Comparison of ENCODE assay signal across 1 cellular context in genomic region chr9:26892251-26893029, GRCh38.
TF ChIP-seq lines count a peak whose summit lies in the region.

CAAP1 (minus strand) TSS chr9:26892802; CDS start chr9:26892715, 87 bp downstream.

TF ChIP-seq in HepG2, 621 proteins besides CTCF, POLR2A, EP300 and RAD21 (continued from another document and continues in another):
- TF ChIP-seq SMAD1 (CRISPR knock-in tag; IDR thresholded peaks at IDR 0.05; ENCODE audit: borderline replicate concordance, low read depth): peak; percentile 84; the same call in 1 of the 2 replicates
- peak; percentile 82 for TF ChIP-seq BORCS8-MEF2B (CRISPR knock-in tag; IDR thresholded peaks at IDR 0.05)
- 0 out of 2 replicates have a peak, but pooled peaks have one; percentile 86 for TF ChIP-seq ZBTB34 (CRISPR knock-in tag; IDR thresholded peaks at IDR 0.05)
- TF ChIP-seq ZSCAN12 (CRISPR knock-in tag; IDR thresholded peaks at IDR 0.05): no peak
- TF ChIP-seq PHB2 (IDR thresholded peaks at IDR 0.05; ENCODE audit: partially characterized antibody): no peak
- TF ChIP-seq ZNF816 (CRISPR knock-in tag; IDR thresholded peaks at IDR 0.05; ENCODE audit: borderline replicate concordance): peak; percentile 48; the same call in 1 of the 2 replicates
- TF ChIP-seq MTF2 (CRISPR knock-in tag; IDR thresholded peaks at IDR 0.05; ENCODE audit: borderline replicate concordance): peak; percentile 94
- no peak for TF ChIP-seq ZNF354B (CRISPR knock-in tag; IDR thresholded peaks at IDR 0.05)
- TF ChIP-seq ZNF557 (CRISPR knock-in tag; IDR thresholded peaks at IDR 0.05): no peak; the same call in 1 of the 2 replicates
- no peak; the same call in 1 of the 2 replicates for TF ChIP-seq PRDM10 (CRISPR knock-in tag; IDR thresholded peaks at IDR 0.05; ENCODE audit: low read depth)
- TF ChIP-seq KLF15 (CRISPR knock-in tag; IDR thresholded peaks at IDR 0.05; ENCODE audit: borderline replicate concordance): peak; percentile 71; the same call in 1 of the 2 replicates
- TF ChIP-seq SNAI1 (CRISPR knock-in tag; IDR thresholded peaks at IDR 0.05; ENCODE audit: borderline replicate concordance): peak; percentile 78; the same call in 1 of the 2 replicates
- TF ChIP-seq ZNF589 (CRISPR knock-in tag; conservative IDR thresholded peaks at IDR 0.05): peak; percentile 66; the same call in 1 of the 2 replicates
- no peak for TF ChIP-seq MAFK (conservative IDR thresholded peaks at IDR 0.05 in 1 of 2, IDR thresholded peaks at IDR 0.05 in 1 of 2; ENCODE audit: low read length in 2 of 2)
- TF ChIP-seq ARID4A (CRISPR knock-in tag; IDR thresholded peaks at IDR 0.05; ENCODE audit: borderline replicate concordance): peak; percentile 97
- TF ChIP-seq ELK4 (CRISPR knock-in tag; IDR thresholded peaks at IDR 0.05; ENCODE audit: borderline replicate concordance): no peak; the same call in 1 of the 2 replicates
- TF ChIP-seq ZNF318 (CRISPR knock-in tag; IDR thresholded peaks at IDR 0.05): no peak
- TF ChIP-seq ZNF20 (CRISPR knock-in tag; IDR thresholded peaks at IDR 0.05): no peak
- no peak for TF ChIP-seq ZBTB1 (CRISPR knock-in tag; IDR thresholded peaks at IDR 0.05; ENCODE audit: borderline replicate concordance)
- TF ChIP-seq ISX (CRISPR knock-in tag; conservative IDR thresholded peaks at IDR 0.05): no peak
- no peak for TF ChIP-seq IKZF1 (IDR thresholded peaks at IDR 0.05)
- peak; percentile 63 for TF ChIP-seq CEBPG (CRISPR knock-in tag; IDR thresholded peaks at IDR 0.05)
- TF ChIP-seq ZNF256 (CRISPR knock-in tag; conservative IDR thresholded peaks at IDR 0.05): 0 out of 2 replicates have a peak, but pooled peaks have one; percentile 28
- peak; percentile 76; the same call in 1 of the 2 replicates for TF ChIP-seq ZNF253 (CRISPR knock-in tag; IDR thresholded peaks at IDR 0.05; ENCODE audit: borderline replicate concordance)
- TF ChIP-seq ZNF337 (CRISPR knock-in tag; IDR thresholded peaks at IDR 0.05; ENCODE audit: borderline replicate concordance, low read depth): 0 out of 2 replicates have a peak, but pooled peaks have one; percentile 74
- no peak for TF ChIP-seq ZNF333 (CRISPR knock-in tag; IDR thresholded peaks at IDR 0.05; ENCODE audit: borderline replicate concordance)
- no peak for TF ChIP-seq ATF6 (CRISPR knock-in tag; conservative IDR thresholded peaks at IDR 0.05)
- TF ChIP-seq ZNF644 (CRISPR knock-in tag; IDR thresholded peaks at IDR 0.05; ENCODE audit: low read depth): 0 out of 2 replicates have a peak, but pooled peaks have one; percentile 30
- no peak for TF ChIP-seq ZSCAN5A (CRISPR knock-in tag; IDR thresholded peaks at IDR 0.05; ENCODE audit: borderline replicate concordance)
